Comparison of ENCODE assay signal across 18 cellular contexts in the genomic region with DNA sequence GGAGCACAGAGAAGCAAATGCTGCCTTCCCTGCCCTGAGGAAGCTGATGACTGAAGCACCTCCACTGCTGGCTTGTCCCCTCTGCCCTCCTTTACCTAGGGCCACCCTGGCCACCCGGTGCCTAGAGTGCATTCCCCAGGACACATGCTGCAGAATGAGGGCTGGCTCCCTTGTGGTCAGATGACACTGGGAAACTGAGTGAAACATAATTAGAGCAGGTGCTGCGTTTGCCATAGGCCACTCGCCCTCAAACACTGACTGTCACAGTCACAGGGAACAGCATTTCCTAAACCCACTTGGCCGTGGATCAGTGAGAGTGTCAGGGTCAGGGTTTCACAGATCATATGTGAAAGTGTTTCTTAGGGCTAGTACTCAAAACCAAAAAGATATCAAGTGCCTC.
"Had no signal": no experiment of that assay in that cellular context is flagged by ENCODE, and none has a peak within 500 bp of the region (broad histone marks: within the 10 kb centered on the region; RNA-seq: fewer than 3 reads in every experiment).

No MANE protein-coding gene starts in this region.

- H2AFZ ChIP-seq: hepatocyte had no signal

- FAIRE-seq: frontal cortex had no signal

- ATAC-seq: activated CD4-positive, CD25-positive, alpha-beta regulatory T cell treated with anti-CD3 and anti-CD28 coated beads, Interleukin-2, amount 50 U/mL, for 24 hours; left lung; stimulated activated naive CD8-positive, alpha-beta T cell treated with anti-CD3 and anti-CD28 coated beads, Interleukin-15, amount 100 ng/mL, for 72 hours; T-helper 17 cell had no signal

- H3K79me2 ChIP-seq: hepatocyte had no signal

- H3K4me2 ChIP-seq: hepatocyte had no signal

- H3K27ac ChIP-seq: hepatocyte, left lung, sigmoid colon, tibial nerve, uterus had no signal

- H3K4me3 ChIP-seq: hepatocyte, left lung, sigmoid colon, tibial nerve, uterus had no signal

- H3K9me3 ChIP-seq: left lung, sigmoid colon, tibial nerve, uterus had no signal

- H3K27me3 ChIP-seq: hepatocyte, left lung, sigmoid colon, tibial nerve, uterus had no signal

- H3K4me1 ChIP-seq: left lung, sigmoid colon, uterus had no signal

- DNase-seq: activated CD4-positive, alpha-beta T cell treated with anti-CD3 and anti-CD28 coated beads, Interleukin-2, amount 50 U/mL, for 1 hour; activated gamma-delta T cell treated with Interleukin-2 at 50 U/mL for 16 hours; anterior cingulate cortex; effector CD4-positive, alpha-beta T cell; glutamatergic neuron; immature natural killer cell; left lung; mammary epithelial cell; nucleus accumbens; sigmoid colon; stimulated activated naive CD8-positive, alpha-beta T cell treated with anti-CD3 and anti-CD28 coated beads, Interleukin-15, amount 100 ng/mL, for 72 hours; SW 1271; T-helper 17 cell; uterus had no signal

- H3K36me3 ChIP-seq: uterus had no signal
